ENCODE assay signal across 20 cellular contexts in the genomic region with DNA sequence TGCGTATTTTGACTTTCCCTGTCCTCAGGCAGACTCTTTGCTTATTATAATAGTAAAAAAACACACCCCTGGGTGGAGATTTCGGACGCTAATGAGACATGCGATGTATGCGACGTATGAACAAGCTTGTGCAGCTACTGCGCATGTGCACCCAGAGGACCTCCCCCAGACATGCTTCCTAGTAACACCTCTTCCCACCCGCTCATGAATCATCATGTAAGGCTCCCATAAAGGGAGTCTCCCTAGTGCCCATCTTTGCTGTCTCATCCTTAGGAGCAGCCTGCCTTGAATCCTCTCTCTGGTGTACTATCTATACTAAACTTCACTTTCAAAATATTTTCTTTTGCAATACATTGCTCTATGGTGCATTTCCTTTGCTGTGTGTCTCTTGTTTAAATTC.
DNase-seq lines count a peak whose midpoint lies in the region; ATAC-seq, FAIRE-seq and TF ChIP-seq lines count a peak whose summit lies in the region.
"Had no signal": no experiment of that assay in that cellular context is flagged by ENCODE, and none has a peak within 500 bp of the region (broad histone marks: within the 10 kb centered on the region; RNA-seq: fewer than 3 reads in every experiment).

No MANE protein-coding gene starts in this region.

- no peak overlapping the region for H3K27ac Mint-ChIP-seq in activated CD4-positive, alpha-beta T cell treated with anti-CD3 and anti-CD28 coated beads, Interleukin-2, amount 10 ng/mL, durations not matched to agents 24 days and 14 days
- H3K27ac Mint-ChIP-seq: CD4-positive, alpha-beta memory T cell had no signal

- H3K27me3 ChIP-seq in K562 (ENCODE audit: control insufficient read depth in 2 of 2, insufficient read depth in 2 of 2, low read length in 2 of 2) (no peaks in the 10 kb centered on the region), esophagus squamous epithelium (no peaks in the 10 kb centered on the region)
- H3K27me3 ChIP-seq: BLaER1 had no signal

- 0 out of 3 replicates have a peak overlapping the region, but pooled peaks have one; percentile 20 for H3K27ac ChIP-seq in K562 (ENCODE audit: extremely low read depth, low read depth, low read length)
- H3K27ac ChIP-seq in esophagus squamous epithelium: no peak overlapping the region
- H3K27ac ChIP-seq: 22Rv1, BLaER1, HL-60 had no signal

- peak; percentile 29 for FAIRE-seq in K562 (lab: Jason Lieb, UNC)
- FAIRE-seq: GM12878, H1, HTR-8/SVneo had no signal

- H3K36me3 Mint-ChIP-seq in activated CD4-positive, alpha-beta T cell treated with anti-CD3 and anti-CD28 coated beads, Interleukin-2, amount 10 ng/mL, durations not matched to agents 24 days and 14 days (ENCODE audit: low read depth): no peaks in the 10 kb centered on the region
- H3K36me3 Mint-ChIP-seq: CD14-positive monocyte; CD4-positive, alpha-beta memory T cell had no signal

- intact Hi-C loops in activated CD4-positive, alpha-beta T cell treated with anti-CD3 and anti-CD28 coated beads, Interleukin-2, amount 10 ng/mL, durations not matched to agents 24 days and 14 days (cut with micrococcal nuclease): no loop called here
- intact Hi-C loops in K562 (cut with micrococcal nuclease): no loop called here
- intact Hi-C loops in esophagus squamous epithelium (cut with DNase I): no loop called here

- no peaks in the 10 kb centered on the region for H3K27me3 Mint-ChIP-seq in activated CD4-positive, alpha-beta T cell treated with anti-CD3 and anti-CD28 coated beads, Interleukin-2, amount 10 ng/mL, durations not matched to agents 24 days and 14 days
- H3K27me3 Mint-ChIP-seq: CD4-positive, alpha-beta memory T cell had no signal

- TF ChIP-seq RAD21 in K562 (CRISPR knock-in tag; conservative IDR thresholded peaks at IDR 0.05 in 1 of 2, IDR thresholded peaks at IDR 0.05 in 1 of 2): no peak

- H4K20me1 ChIP-seq in K562 (replicated peaks; ENCODE audit: control insufficient read depth, insufficient read depth, low read length): no peaks in the 10 kb centered on the region
- H4K20me1 ChIP-seq: BLaER1 had no signal

- DNase-seq in activated CD4-positive, alpha-beta T cell treated with anti-CD3 and anti-CD28 coated beads, Interleukin-2, amount 10 ng/mL, durations not matched to agents 24 days and 14 days: peak; percentile 12
- no peak for DNase-seq in activated CD4-positive, alpha-beta T cell treated with anti-CD3 and anti-CD28 coated beads, Interleukin-2, amount 50 U/mL, for 48 hours
- DNase-seq in M059J (ENCODE audit: low read depth) (peak; percentile 4), K562 (ENCODE audit: extremely low read depth in 1 of 4, low spot score in 3 of 4) (peak; percentile 26 to 57 (median 36)), esophagus squamous epithelium (lab: John Stamatoyannopoulos, UW) (no peak), DMS 273 treated with DMSO at 0.1 percent for 48 hours (lab: John Stamatoyannopoulos, UW) (no peak)
- DNase-seq: CD4-positive, alpha-beta memory T cell; DMS79 treated with DMSO at 0.1 percent for 48 hours; EL; HCEC 1CT; IMR-90; KBM-7 had no signal

- 10% methylated on average over 8 of the region's 8 CpGs for WGBS in K562 (ENCODE audit: insufficient coverage, low coverage, missing lambda C conversion rate)
- 83 to 91% methylated on average over 8 of the region's 8 CpGs for WGBS in esophagus squamous epithelium, 2 donors

- in situ Hi-C loops in K562 (cut with MboI): no loop called here

- peak overlapping the region; percentile 71 for H2AFZ ChIP-seq in K562 (ENCODE audit: low read depth, low read length)

- no peak for TF ChIP-seq EP300 in K562 (IDR thresholded peaks at IDR 0.05; ENCODE audit: low read length)

- H3K9ac ChIP-seq in K562 (ENCODE audit: insufficient read depth in 1 of 2, low read depth in 2 of 2, low read length in 2 of 2): no peak overlapping the region
- H3K9ac ChIP-seq: BLaER1 had no signal

- CTCF ChIA-PET in K562 (lab: Yijun Ruan, JAX; ENCODE audit: low intra/inter-chr PET ratio): no interaction called here

- ATAC-seq in K562 (peak; percentile 80), GM21423 (IDR thresholded peaks at IDR 0.05; ENCODE audit: unreplicated experiment) (no peak)
- ATAC-seq: GM12878 had no signal

- POLR2A ChIA-PET in K562 (lab: Yijun Ruan, JAX): no interaction called here

- peaks cover 3% of the 10 kb centered on the region for H3K9me3 Mint-ChIP-seq in activated CD4-positive, alpha-beta T cell treated with anti-CD3 and anti-CD28 coated beads, Interleukin-2, amount 10 ng/mL, durations not matched to agents 24 days and 14 days

- H3K4me3 ChIP-seq in K562: no peak overlapping the region
- no peak overlapping the region for H3K4me3 ChIP-seq in esophagus squamous epithelium
- H3K4me3 ChIP-seq: BLaER1, GM12878 had no signal

- TF ChIP-seq POLR2A in K562 (conservative IDR thresholded peaks at IDR 0.05) (no peak), esophagus squamous epithelium (IDR thresholded peaks at IDR 0.05) (no peak)

- H3K79me2 ChIP-seq in K562 (ENCODE audit: control insufficient read depth, insufficient read depth, low read length): no peaks in the 10 kb centered on the region

- H3K9me3 ChIP-seq in K562 (replicated peaks; ENCODE audit: control insufficient read depth, insufficient read depth, low read depth, low read length) (no peaks in the 10 kb centered on the region), esophagus squamous epithelium (no peaks in the 10 kb centered on the region)
- H3K9me3 ChIP-seq: BLaER1 had no signal

- no peaks in the 10 kb centered on the region; a peak in 1 of 5 replicates for H3K4me1 ChIP-seq in K562 (replicated peaks in 1 of 2; ENCODE audit: control insufficient read depth in 2 of 2, insufficient read depth in 2 of 2, low read length in 2 of 2)
- H3K4me1 ChIP-seq in esophagus squamous epithelium: no peaks in the 10 kb centered on the region
- H3K4me1 ChIP-seq: BLaER1 had no signal

- BruUV-seq in K562 (replicated peaks; lab: Mats Ljungman, UMichigan): no TSS peak

- H3K9me1 ChIP-seq in K562 (ENCODE audit: control insufficient read depth, insufficient read depth, low read length): no peaks in the 10 kb centered on the region

- peak overlapping the region; percentile 66 for H3K4me2 ChIP-seq in K562 (ENCODE audit: insufficient read depth, low read length)
- H3K4me2 ChIP-seq: BLaER1 had no signal

- no peaks in the 10 kb centered on the region for H3K4me1 Mint-ChIP-seq in activated CD4-positive, alpha-beta T cell treated with anti-CD3 and anti-CD28 coated beads, Interleukin-2, amount 10 ng/mL, durations not matched to agents 24 days and 14 days
- H3K4me1 Mint-ChIP-seq: CD14-positive monocyte; CD4-positive, alpha-beta memory T cell had no signal

- no peaks in the 10 kb centered on the region for H3K36me3 ChIP-seq in K562 (ENCODE audit: control insufficient read depth, insufficient read depth, low read length)
- H3K36me3 ChIP-seq in esophagus squamous epithelium: no peaks in the 10 kb centered on the region
- H3K36me3 ChIP-seq: BLaER1 had no signal

- TF ChIP-seq CTCF in K562 (IDR thresholded peaks at IDR 0.05 in 2 of 3, conservative IDR thresholded peaks at IDR 0.05 in 1 of 3; ENCODE audit: insufficient read depth in 2 of 3, low read depth in 1 of 3, low read length in 3 of 3) (no peak), esophagus squamous epithelium (IDR thresholded peaks at IDR 0.05) (no peak)

- no peak overlapping the region for H3K4me3 Mint-ChIP-seq in activated CD4-positive, alpha-beta T cell treated with anti-CD3 and anti-CD28 coated beads, Interleukin-2, amount 10 ng/mL, durations not matched to agents 24 days and 14 days
- H3K4me3 Mint-ChIP-seq: CD14-positive monocyte; CD4-positive, alpha-beta memory T cell had no signal

TF ChIP-seq in K562, 482 proteins besides CTCF, POLR2A, EP300 and RAD21 (continues in another document):
- TF ChIP-seq, protein P1, sequence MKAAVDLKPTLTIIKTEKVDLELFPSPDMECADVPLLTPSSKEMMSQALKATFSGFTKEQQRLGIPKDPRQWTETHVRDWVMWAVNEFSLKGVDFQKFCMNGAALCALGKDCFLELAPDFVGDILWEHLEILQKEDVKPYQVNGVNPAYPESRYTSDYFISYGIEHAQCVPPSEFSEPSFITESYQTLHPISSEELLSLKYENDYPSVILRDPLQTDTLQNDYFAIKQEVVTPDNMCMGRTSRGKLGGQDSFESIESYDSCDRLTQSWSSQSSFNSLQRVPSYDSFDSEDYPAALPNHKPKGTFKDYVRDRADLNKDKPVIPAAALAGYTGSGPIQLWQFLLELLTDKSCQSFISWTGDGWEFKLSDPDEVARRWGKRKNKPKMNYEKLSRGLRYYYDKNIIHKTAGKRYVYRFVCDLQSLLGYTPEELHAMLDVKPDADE (conservative IDR thresholded peaks at IDR 0.05; ENCODE audit: control insufficient read depth, low read depth, low read length): no peak
- TF ChIP-seq, protein P2, sequence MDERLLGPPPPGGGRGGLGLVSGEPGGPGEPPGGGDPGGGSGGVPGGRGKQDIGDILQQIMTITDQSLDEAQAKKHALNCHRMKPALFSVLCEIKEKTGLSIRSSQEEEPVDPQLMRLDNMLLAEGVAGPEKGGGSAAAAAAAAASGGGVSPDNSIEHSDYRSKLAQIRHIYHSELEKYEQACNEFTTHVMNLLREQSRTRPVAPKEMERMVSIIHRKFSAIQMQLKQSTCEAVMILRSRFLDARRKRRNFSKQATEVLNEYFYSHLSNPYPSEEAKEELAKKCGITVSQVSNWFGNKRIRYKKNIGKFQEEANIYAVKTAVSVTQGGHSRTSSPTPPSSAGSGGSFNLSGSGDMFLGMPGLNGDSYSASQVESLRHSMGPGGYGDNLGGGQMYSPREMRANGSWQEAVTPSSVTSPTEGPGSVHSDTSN (CRISPR knock-in tag; IDR thresholded peaks at IDR 0.05; ENCODE audit: low read depth): no peak
- TF ChIP-seq, protein P2 (tag; conservative IDR thresholded peaks at IDR 0.05; ENCODE audit: low read depth): peak; percentile 70
- TF ChIP-seq ZNF311 (CRISPR knock-in tag; IDR thresholded peaks at IDR 0.05): no peak
- TF ChIP-seq U2AF2 (optimal IDR thresholded peaks at IDR 0.05; ENCODE audit: low read depth, low read length): no peak
- TF ChIP-seq RFX1 (IDR thresholded peaks at IDR 0.05): 0 out of 2 replicates have a peak, but pooled peaks have one; percentile 15
- TF ChIP-seq FOXK1 (CRISPR knock-in tag; IDR thresholded peaks at IDR 0.05; ENCODE audit: borderline replicate concordance): no peak
- TF ChIP-seq MAFK (IDR thresholded peaks at IDR 0.05; ENCODE audit: low read length): peak; percentile 26; the same call in 1 of the 2 replicates
- TF ChIP-seq NRF1 (conservative IDR thresholded peaks at IDR 0.05 in 1 of 2, IDR thresholded peaks at IDR 0.05 in 1 of 2): peak; percentile 90 to 91
- 0 out of 2 replicates have a peak, but pooled peaks have one; percentile 40 for TF ChIP-seq MECOM (CRISPR knock-in tag; IDR thresholded peaks at IDR 0.05)

Comparison
In these comparisons a context has a peak if more than half of its experiments do, and no peak if none do; other contexts are left out.
1. DNase-seq: peak in activated CD4-positive, alpha-beta T cell treated with anti-CD3 and anti-CD28 coated beads, Interleukin-2, amount 10 ng/mL, durations not matched to agents 24 days and 14 days (single experiment), M059J (single experiment) and K562 (4 of 4); none in activated CD4-positive, alpha-beta T cell treated with anti-CD3 and anti-CD28 coated beads, Interleukin-2, amount 50 U/mL, for 48 hours (0 of 2), esophagus squamous epithelium (single experiment) and DMS 273 treated with DMSO at 0.1 percent for 48 hours (single experiment).